ENCODE assay signal across 12 cellular contexts in genomic region chr13:40187324-40187795, GRCh38.
DNase-seq lines count a peak whose midpoint lies in the region; ATAC-seq, FAIRE-seq and TF ChIP-seq lines count a peak whose summit lies in the region.
"Had no signal": no experiment of that assay in that cellular context is flagged by ENCODE, and none has a peak within 500 bp of the region (broad histone marks: within the 10 kb centered on the region; RNA-seq: fewer than 3 reads in every experiment).

No MANE protein-coding gene starts in this region.

- no peak for TF ChIP-seq POLR2A in uterus (IDR thresholded peaks at IDR 0.05)

- H3K27me3 Mint-ChIP-seq in CD8-positive, alpha-beta memory T cell: peaks cover 0 to 1% of the 10 kb centered on the region in 2 donors
- H3K27me3 Mint-ChIP-seq in HFFc6 (ENCODE audit: insufficient read depth): peaks cover 9% of the 10 kb centered on the region

- H3K36me3 ChIP-seq in CD8-positive, alpha-beta memory T cell (ENCODE audit: insufficient read depth, low read length): no peaks in the 10 kb centered on the region
- no peaks in the 10 kb centered on the region for H3K36me3 ChIP-seq in left ventricle myocardium inferior
- H3K36me3 ChIP-seq in uterus: no peaks in the 10 kb centered on the region
- H3K36me3 ChIP-seq: brain microvascular endothelial cell had no signal

- no peak for TF ChIP-seq CTCF in HFFc6 (IDR thresholded peaks at IDR 0.05)
- no peak for TF ChIP-seq CTCF in left ventricle myocardium inferior (IDR thresholded peaks at IDR 0.05; ENCODE audit: borderline replicate concordance)
- TF ChIP-seq CTCF in uterus (IDR thresholded peaks at IDR 0.05): no peak

- H3K27ac ChIP-seq in CD8-positive, alpha-beta memory T cell (ENCODE audit: low read depth, low read length): no peak overlapping the region
- H3K27ac ChIP-seq in left ventricle myocardium inferior (replicated peaks): no peak overlapping the region
- H3K27ac ChIP-seq in uterus: no peak overlapping the region
- H3K27ac ChIP-seq: brain microvascular endothelial cell had no signal

- H3K4me3 Mint-ChIP-seq in CD8-positive, alpha-beta memory T cell: peak overlapping the region; percentile 44 to 85 (median 78)
- no peak overlapping the region for H3K4me3 Mint-ChIP-seq in HFFc6

- H3K9me3 ChIP-seq in CD8-positive, alpha-beta memory T cell (ENCODE audit: low read length): no peaks in the 10 kb centered on the region
- H3K9me3 ChIP-seq in left ventricle myocardium inferior (replicated peaks) (no peaks in the 10 kb centered on the region), uterus (no peaks in the 10 kb centered on the region)

- peak; percentile 69 to 82 for ATAC-seq in activated naive CD4-positive, alpha-beta T cell treated with anti-CD3 and anti-CD28 coated beads, Interleukin-2, amount 50 U/mL, for 72 hours

- POLR2A ChIA-PET in CD8-positive, alpha-beta memory T cell (lab: Charles Lee): interaction anchor here (0.7 to 1.7 kb wide), 7 partner anchors 9 to 478 kb away, joined by 3 to 16 read pairs (median 3); no protein-coding TSS in a partner anchor

- no peaks in the 10 kb centered on the region for H3K9me3 Mint-ChIP-seq in CD8-positive, alpha-beta memory T cell
- peaks cover 4 to 13% of the 10 kb centered on the region in 2 donors for H3K9me3 Mint-ChIP-seq in activated naive CD4-positive, alpha-beta T cell treated with anti-CD3 and anti-CD28 coated beads, Interleukin-2, amount 50 U/mL, for 72 hours
- peaks cover 6% of the 10 kb centered on the region for H3K9me3 Mint-ChIP-seq in HFFc6

- H3K36me3 Mint-ChIP-seq in CD8-positive, alpha-beta memory T cell: peaks cover 0 to 4% (median 4%) of the 10 kb centered on the region in 3 donors
- peaks cover 6 to 21% of the 10 kb centered on the region in 2 donors for H3K36me3 Mint-ChIP-seq in activated naive CD4-positive, alpha-beta T cell treated with anti-CD3 and anti-CD28 coated beads, Interleukin-2, amount 50 U/mL, for 72 hours
- no peaks in the 10 kb centered on the region for H3K36me3 Mint-ChIP-seq in HFFc6 (ENCODE audit: low read depth)

- H3K4me1 Mint-ChIP-seq in CD8-positive, alpha-beta memory T cell: peaks cover 76 to 94% (median 83%) of the 10 kb centered on the region in 3 donors
- no peaks in the 10 kb centered on the region; the same call in 1 of the 2 replicates for H3K4me1 Mint-ChIP-seq in HFFc6 (ENCODE audit: low read depth)

- H3K27me3 ChIP-seq in CD8-positive, alpha-beta memory T cell (ENCODE audit: insufficient read depth, low read length, poor library complexity, severe bottlenecking): no peaks in the 10 kb centered on the region
- H3K27me3 ChIP-seq in left ventricle myocardium inferior (ENCODE audit: low read depth) (no peaks in the 10 kb centered on the region), uterus (no peaks in the 10 kb centered on the region)
- H3K27me3 ChIP-seq: brain microvascular endothelial cell had no signal

- peaks cover 84% of the 10 kb centered on the region for H3K4me1 ChIP-seq in CD8-positive, alpha-beta memory T cell (ENCODE audit: insufficient read depth, low read length)
- H3K4me1 ChIP-seq in left ventricle myocardium inferior (peaks cover 36% of the 10 kb centered on the region), uterus (peaks cover 5 to 12% of the 10 kb centered on the region in 2 donors)

- peak; percentile 54 to 90 (median 87) for DNase-seq in CD8-positive, alpha-beta memory T cell
- DNase-seq in activated CD4-positive, alpha-beta T cell treated with anti-CD3 and anti-CD28 coated beads, Interleukin-2, amount 50 U/mL, for 4 hours: peak; percentile 67 to 68
- peak; percentile 53 to 70 for DNase-seq in activated naive CD4-positive, alpha-beta T cell treated with anti-CD3 and anti-CD28 coated beads, Interleukin-2, amount 50 U/mL, for 72 hours (ENCODE audit: low spot score in 2 of 2)
- DNase-seq in stimulated activated CD4-positive, alpha-beta T cell treated with anti-CD3 and anti-CD28 coated beads, Interleukin-1b, Interleukin-23, amount 100 ng/mL, for 48 hours: peak; percentile 58
- DNase-seq in urothelium cell line (ENCODE audit: low spot score) (no peak), HFFc6 (no peak), left ventricle myocardium inferior (no peak), uterus (no peak)
- DNase-seq: brain microvascular endothelial cell, IMR-90, kidney glomerular epithelial cell, NCI-H446 had no signal

- H3K27ac Mint-ChIP-seq in CD8-positive, alpha-beta memory T cell: peak overlapping the region; percentile 68 to 96 (median 91)
- H3K27ac Mint-ChIP-seq in activated naive CD4-positive, alpha-beta T cell treated with anti-CD3 and anti-CD28 coated beads, Interleukin-2, amount 50 U/mL, for 72 hours: peak overlapping the region; percentile 97 to 98
- H3K27ac Mint-ChIP-seq in HFFc6: no peak overlapping the region

- intact Hi-C loops in left ventricle myocardium inferior (cut with micrococcal nuclease): no loop called here
- intact Hi-C loops in uterus (cut with DNase I; ENCODE audit: low total_unique reads): no loop called here

- no peak for FAIRE-seq in urothelium cell line (lab: Jason Lieb, UNC)

- H3K4me3 ChIP-seq in CD8-positive, alpha-beta memory T cell (ENCODE audit: low read length): peak overlapping the region; percentile 49
- H3K4me3 ChIP-seq in left ventricle myocardium inferior (no peak overlapping the region), uterus (no peak overlapping the region)

- CTCF ChIA-PET in CD8-positive, alpha-beta memory T cell (lab: Charles Lee): interaction anchor here (0.6 to 2.1 kb wide), 14 partner anchors 13 to 602 kb away, joined by 3 to 10 read pairs (median 3); partner anchors contain the start of gene SLC25A15

Comparison
In these comparisons a context has a peak if more than half of its experiments do, and no peak if none do; other contexts are left out.
1. DNase-seq: peak in CD8-positive, alpha-beta memory T cell (5 of 5), activated CD4-positive, alpha-beta T cell treated with anti-CD3 and anti-CD28 coated beads, Interleukin-2, amount 50 U/mL, for 4 hours (2 of 2), activated naive CD4-positive, alpha-beta T cell treated with anti-CD3 and anti-CD28 coated beads, Interleukin-2, amount 50 U/mL, for 72 hours (2 of 2) and stimulated activated CD4-positive, alpha-beta T cell treated with anti-CD3 and anti-CD28 coated beads, Interleukin-1b, Interleukin-23, amount 100 ng/mL, for 48 hours (single experiment); none in urothelium cell line (single experiment), HFFc6 (single experiment), left ventricle myocardium inferior (single experiment) and uterus (0 of 2).